Comparison of ENCODE assay signal across 4 cellular contexts in the genomic region with DNA sequence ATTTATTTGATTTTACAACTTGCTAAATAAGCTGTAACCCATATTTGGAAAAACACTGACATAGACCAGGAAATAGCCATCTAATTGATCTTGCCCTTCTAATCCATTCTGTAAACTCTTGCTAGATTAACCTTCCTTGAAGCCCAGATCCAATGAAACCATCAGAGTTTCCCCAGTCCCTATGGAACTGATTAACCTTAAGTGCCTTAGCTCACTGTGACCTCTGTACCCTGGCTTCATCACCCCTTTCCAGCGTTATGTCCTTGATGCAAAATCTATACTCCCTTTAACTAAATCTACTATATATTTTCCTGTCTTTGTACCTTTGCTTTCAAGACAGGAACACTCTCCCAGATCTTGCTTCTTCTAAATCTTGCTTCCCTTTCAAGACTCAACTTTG. TPM values are rescaled to one million over a fixed set of nuclear protein-coding genes. Genes with fewer than 3 reads are reported as not detected.
"Had no signal": no experiment of that assay in that cellular context is flagged by ENCODE, and none has a peak within 500 bp of the region (broad histone marks: within the 10 kb centered on the region; RNA-seq: fewer than 3 reads in every experiment).

No MANE protein-coding gene starts in this region.

- H3K4me3 ChIP-seq: GM23338 had no signal

- ATAC-seq: GM23338, HepG2 had no signal

- DNase-seq: H9, HCEC 1CT had no signal

RNA-seq across cellular contexts. Expression of a gene that starts 42.9 kb away (rescaled TPM):
- total RNA-seq: HepG2 had no signal
